ENCODE assay signal across 8 cellular contexts in genomic region chr1:32199043-32199716, GRCh38. TPM values are rescaled to one million over a fixed set of nuclear protein-coding genes. Genes with fewer than 3 reads are reported as not detected.
DNase-seq lines count a peak whose midpoint lies in the region; ATAC-seq and TF ChIP-seq lines count a peak whose summit lies in the region.
"Had no signal": no experiment of that assay in that cellular context is flagged by ENCODE, and none has a peak within 500 bp of the region (broad histone marks: within the 10 kb centered on the region; RNA-seq: fewer than 3 reads in every experiment).

No MANE protein-coding gene starts in this region.

- peaks cover 52% of the 10 kb centered on the region for H3K36me3 Mint-ChIP-seq in activated T-cell treated with anti-CD3 and anti-CD28 coated beads, Interleukin-2, amount 50 U/mL, for 24 hours (ENCODE audit: low read depth)

- no peak for DNase-seq in activated T-cell treated with anti-CD3 and anti-CD28 coated beads, Interleukin-2, amount 50 U/mL, for 24 hours
- DNase-seq in activated T-cell treated with anti-CD3 and anti-CD28 coated beads, Interleukin-2, amount 50 U/mL, for 1 hour, result no peak
- DNase-seq in fibroblast of lung (ENCODE audit: low read depth in 2 of 2) (no peak), Peyer's patch (no peak)
- DNase-seq: activated T-cell treated with anti-CD3 and anti-CD28 coated beads for 4 hours had no signal

- TF ChIP-seq CTCF in fibroblast of lung (conservative IDR thresholded peaks at IDR 0.05 in 1 of 2, IDR thresholded peaks at IDR 0.05 in 1 of 2; ENCODE audit: low read depth in 1 of 2, low read length in 2 of 2) (no peak), Peyer's patch (IDR thresholded peaks at IDR 0.05) (no peak)

- H3K79me2 ChIP-seq in fibroblast of lung (ENCODE audit: control insufficient read depth, insufficient read depth, low read length), result no peaks in the 10 kb centered on the region

- no peak overlapping the region for H3K9ac ChIP-seq in fibroblast of lung (ENCODE audit: insufficient read depth, low read length)

- H3K27me3 ChIP-seq in fibroblast of lung (ENCODE audit: control insufficient read depth, insufficient read depth, low read length) (no peaks in the 10 kb centered on the region), Peyer's patch (no peaks in the 10 kb centered on the region)

- no peak for ATAC-seq in HG03442 (IDR thresholded peaks at IDR 0.05; ENCODE audit: unreplicated experiment)

- no peak overlapping the region for H2AFZ ChIP-seq in fibroblast of lung (ENCODE audit: low read length)

- peaks cover 18% of the 10 kb centered on the region for H3K4me1 ChIP-seq in fibroblast of lung (ENCODE audit: control insufficient read depth, extremely low read depth, insufficient read depth, low read length)
- H3K4me1 ChIP-seq in Peyer's patch, result peaks cover 0 to 26% (median 6%) of the 10 kb centered on the region in 4 donors

- peak overlapping the region; percentile 87 for H3K4me2 ChIP-seq in fibroblast of lung (ENCODE audit: extremely low read depth, insufficient read depth, low read length)

- H3K9me3 ChIP-seq in fibroblast of lung (ENCODE audit: control insufficient read depth, insufficient read depth, low read depth, low read length) (no peaks in the 10 kb centered on the region), Peyer's patch (no peaks in the 10 kb centered on the region)

- TF ChIP-seq POLR2A in Peyer's patch (IDR thresholded peaks at IDR 0.05), result no peak

- H3K4me3 ChIP-seq in fibroblast of lung (replicated peaks in 1 of 4; ENCODE audit: control extremely low read depth in 1 of 4, insufficient read depth in 1 of 4, low read depth in 3 of 4, low read length in 4 of 4), result no peak overlapping the region
- H3K4me3 ChIP-seq in Peyer's patch, result no peak overlapping the region

- no peaks in the 10 kb centered on the region for H3K27me3 Mint-ChIP-seq in activated T-cell treated with anti-CD3 and anti-CD28 coated beads, Interleukin-2, amount 50 U/mL, for 24 hours

- H4K20me1 ChIP-seq in fibroblast of lung (ENCODE audit: control insufficient read depth, extremely low read depth, insufficient read depth, low read length), result no peaks in the 10 kb centered on the region

- H3K9me3 Mint-ChIP-seq in activated T-cell treated with anti-CD3 and anti-CD28 coated beads, Interleukin-2, amount 50 U/mL, for 24 hours, result no peaks in the 10 kb centered on the region

- peaks cover 79% of the 10 kb centered on the region for H3K4me1 Mint-ChIP-seq in activated T-cell treated with anti-CD3 and anti-CD28 coated beads, Interleukin-2, amount 50 U/mL, for 24 hours (ENCODE audit: low read depth)

- H3K27ac Mint-ChIP-seq in activated T-cell treated with anti-CD3 and anti-CD28 coated beads, Interleukin-2, amount 50 U/mL, for 24 hours, result peak overlapping the region; percentile 79

- H3K27ac ChIP-seq in fibroblast of lung (ENCODE audit: insufficient read depth, low read length), result peak overlapping the region; percentile 99
- peak overlapping the region; percentile 85 for H3K27ac ChIP-seq in temporal lobe (ENCODE audit: low read depth, low read length)
- peak overlapping the region in 2 of 4 donors; percentile 73 to 76 for H3K27ac ChIP-seq in Peyer's patch

- H3K4me3 Mint-ChIP-seq in activated T-cell treated with anti-CD3 and anti-CD28 coated beads, Interleukin-2, amount 50 U/mL, for 24 hours, result no peak overlapping the region

- peaks cover 23% of the 10 kb centered on the region for H3K36me3 ChIP-seq in fibroblast of lung (ENCODE audit: control insufficient read depth, insufficient read depth, low read length)
- H3K36me3 ChIP-seq in Peyer's patch, result peaks cover 0 to 41% (median 0%) of the 10 kb centered on the region in 3 donors

RNA-seq across cellular contexts. Expression of gene CCDC28B, which starts 1.2 kb away (rescaled TPM):
- total RNA-seq in fibroblast of lung (7.4 and 12.4 TPM in 2 replicates), temporal lobe (18.9 TPM), Peyer's patch (1 to 10 TPM in 2 of 4 donors, not detected in 2; 1.1 to 2.4 TPM)
- polyA plus RNA-seq in fibroblast of lung, result 9.4 and 10.1 TPM in 2 replicates
- 16.7 and 17.0 TPM in 2 replicates for polyA plus RNA-seq in fibroblast of lung (2012)
- polyA minus RNA-seq in fibroblast of lung (ENCODE audit: low replicate concordance), result 5.7 and 6.6 TPM in 2 replicates

RNA-seq across cellular contexts. Expression of gene IQCC, which starts 6.3 kb away (rescaled TPM):
- 1.3 and 2.3 TPM in 2 replicates for total RNA-seq in fibroblast of lung
- polyA plus RNA-seq in fibroblast of lung, result 2.0 and 2.6 TPM in 2 replicates
- 1.7 and 2.4 TPM in 2 replicates for polyA plus RNA-seq in fibroblast of lung (2012)
- polyA minus RNA-seq in fibroblast of lung (ENCODE audit: low replicate concordance), result 0.85 and 3.8 TPM in 2 replicates
- 2.5 TPM for total RNA-seq in temporal lobe
- 1 to 10 TPM in 3 of 4 donors, under 1 TPM in 1; 0.88 to 8.3 (median 2.6) TPM for total RNA-seq in Peyer's patch

RNA-seq across cellular contexts. Expression of gene DCDC2B, which starts 9.7 kb away (rescaled TPM):
- total RNA-seq in fibroblast of lung, result not detected in 2 replicates
- not detected in 2 replicates for polyA plus RNA-seq in fibroblast of lung
- polyA plus RNA-seq in fibroblast of lung (2012), result 0.06 and 0.12 TPM in 2 replicates
- not detected in 2 replicates for polyA minus RNA-seq in fibroblast of lung (ENCODE audit: low replicate concordance)
- not detected for total RNA-seq in temporal lobe
- total RNA-seq in Peyer's patch, result under 1 TPM in 1 of 4 donors, not detected in 3; 0.85 TPM
- total RNA-seq: LHCN-M2 had no signal

RNA-seq across cellular contexts. Expression of gene TXLNA, which starts 19.7 kb away (rescaled TPM):
- total RNA-seq in fibroblast of lung (94.0 and 118 TPM in 2 replicates), temporal lobe (12.5 TPM), Peyer's patch (10 to 100 TPM; 27.1 to 46.2 (median 31.0) TPM)
- polyA plus RNA-seq in fibroblast of lung, result 56.5 and 64.0 TPM in 2 replicates
- 51.1 and 53.5 TPM in 2 replicates for polyA plus RNA-seq in fibroblast of lung (2012)
- polyA minus RNA-seq in fibroblast of lung (ENCODE audit: low replicate concordance), result 135 and 143 TPM in 2 replicates

RNA-seq across cellular contexts. Expression of gene TMEM234, which starts 23.0 kb away (rescaled TPM):
- total RNA-seq in fibroblast of lung (12.1 and 17.5 TPM in 2 replicates), temporal lobe (10.6 TPM), Peyer's patch (10 to 100 TPM; 15.9 to 47.0 (median 25.4) TPM)
- polyA plus RNA-seq in fibroblast of lung, result 15.8 TPM in 2 replicates
- 17.3 and 17.7 TPM in 2 replicates for polyA plus RNA-seq in fibroblast of lung (2012)
- 14.8 and 25.6 TPM in 2 replicates for polyA minus RNA-seq in fibroblast of lung (ENCODE audit: low replicate concordance)
